Comparison of ENCODE assay signal across 2 cellular contexts in the genomic region with DNA sequence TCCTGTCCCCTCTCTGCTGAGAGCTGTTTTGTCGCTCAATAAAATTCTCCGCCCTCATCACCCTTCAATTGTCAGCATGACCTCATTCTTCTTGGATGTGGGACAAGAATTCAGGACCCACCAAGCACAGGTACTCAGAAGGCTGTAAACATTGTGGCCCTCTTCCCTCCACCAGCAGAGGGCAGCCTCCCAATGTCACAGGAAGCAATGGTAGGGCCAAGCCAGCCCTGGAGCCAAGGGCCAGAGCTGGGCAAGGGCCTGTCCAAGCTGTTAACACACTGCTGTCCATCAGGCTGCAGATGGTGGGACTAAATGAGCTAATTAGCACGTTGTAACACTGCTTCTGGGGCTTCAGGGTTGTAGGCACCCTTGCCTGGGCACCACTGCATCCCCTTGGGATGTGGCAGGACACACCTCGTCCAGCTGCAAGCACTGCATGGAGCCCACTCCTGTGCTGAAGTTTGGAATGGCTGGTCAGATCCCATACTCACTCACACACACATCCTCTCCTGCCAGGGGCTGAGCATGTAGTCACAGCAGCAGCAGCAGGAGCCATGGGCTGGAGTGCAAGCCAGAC.
TF ChIP-seq lines count a peak whose summit lies in the region.

No MANE protein-coding gene starts in this region.

TF ChIP-seq in GM23338, 12 proteins besides CTCF, POLR2A, EP300 and RAD21:
- no peak for TF ChIP-seq REST (IDR thresholded peaks at IDR 0.05; ENCODE audit: unreplicated experiment)

TF ChIP-seq in WTC11, 78 proteins besides CTCF, POLR2A, EP300 and RAD21 (continued from another document):
- no peak for TF ChIP-seq PRDM15 (CRISPR knock-in tag; IDR thresholded peaks at IDR 0.05)
